1 cellular context compared by ENCODE assay signal in genomic region chr19:19670070-19670551, GRCh38.
TF ChIP-seq lines count a peak whose summit lies in the region.

No MANE protein-coding gene starts in this region.

TF ChIP-seq in HepG2, 621 proteins besides CTCF, POLR2A, EP300 and RAD21:
- peak; percentile 53; the same call in 1 of the 2 replicates for TF ChIP-seq ZNF121 (CRISPR knock-in tag; IDR thresholded peaks at IDR 0.05)
- no peak for TF ChIP-seq CERS6 (CRISPR knock-in tag; IDR thresholded peaks at IDR 0.05)
TF ChIP-seq in HepG2: peak in this region for 1.
